In the genomic region with DNA sequence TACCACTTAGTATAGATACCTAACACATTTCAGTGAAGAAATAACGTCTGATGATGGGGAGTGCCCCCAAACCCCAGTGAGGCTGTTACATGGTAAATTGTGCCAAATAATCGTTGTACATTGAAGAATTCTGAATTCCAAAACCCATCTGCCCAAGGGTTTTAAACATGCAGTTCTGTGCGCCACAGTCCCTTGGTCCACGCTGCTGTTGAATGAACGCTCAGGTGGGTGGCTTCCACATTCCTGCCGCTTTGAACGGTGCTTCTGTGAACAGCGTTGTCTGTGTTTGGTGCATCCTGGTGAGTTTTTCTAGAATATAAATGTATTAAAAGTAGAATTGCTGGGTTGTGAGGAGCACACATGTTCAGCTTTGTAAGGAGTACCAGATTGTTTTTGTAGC, we compare ENCODE assay signal across 1 cellular context.
TF ChIP-seq lines count a peak whose summit lies in the region.

No MANE protein-coding gene starts in this region.

TF ChIP-seq in GM23338, 12 proteins besides CTCF, POLR2A, EP300 and RAD21:
- no peak for TF ChIP-seq EZH2 (IDR thresholded peaks at IDR 0.05; ENCODE audit: low read depth, unreplicated experiment)
- no peak for TF ChIP-seq STAT1 (IDR thresholded peaks at IDR 0.05; ENCODE audit: unreplicated experiment)
- no peak for TF ChIP-seq CREB1 (CRISPR knock-in tag; IDR thresholded peaks at IDR 0.05; ENCODE audit: low read depth)
- TF ChIP-seq ZNF331 (CRISPR knock-in tag; IDR thresholded peaks at IDR 0.05; ENCODE audit: low read depth) = no peak
- TF ChIP-seq, protein P1, sequence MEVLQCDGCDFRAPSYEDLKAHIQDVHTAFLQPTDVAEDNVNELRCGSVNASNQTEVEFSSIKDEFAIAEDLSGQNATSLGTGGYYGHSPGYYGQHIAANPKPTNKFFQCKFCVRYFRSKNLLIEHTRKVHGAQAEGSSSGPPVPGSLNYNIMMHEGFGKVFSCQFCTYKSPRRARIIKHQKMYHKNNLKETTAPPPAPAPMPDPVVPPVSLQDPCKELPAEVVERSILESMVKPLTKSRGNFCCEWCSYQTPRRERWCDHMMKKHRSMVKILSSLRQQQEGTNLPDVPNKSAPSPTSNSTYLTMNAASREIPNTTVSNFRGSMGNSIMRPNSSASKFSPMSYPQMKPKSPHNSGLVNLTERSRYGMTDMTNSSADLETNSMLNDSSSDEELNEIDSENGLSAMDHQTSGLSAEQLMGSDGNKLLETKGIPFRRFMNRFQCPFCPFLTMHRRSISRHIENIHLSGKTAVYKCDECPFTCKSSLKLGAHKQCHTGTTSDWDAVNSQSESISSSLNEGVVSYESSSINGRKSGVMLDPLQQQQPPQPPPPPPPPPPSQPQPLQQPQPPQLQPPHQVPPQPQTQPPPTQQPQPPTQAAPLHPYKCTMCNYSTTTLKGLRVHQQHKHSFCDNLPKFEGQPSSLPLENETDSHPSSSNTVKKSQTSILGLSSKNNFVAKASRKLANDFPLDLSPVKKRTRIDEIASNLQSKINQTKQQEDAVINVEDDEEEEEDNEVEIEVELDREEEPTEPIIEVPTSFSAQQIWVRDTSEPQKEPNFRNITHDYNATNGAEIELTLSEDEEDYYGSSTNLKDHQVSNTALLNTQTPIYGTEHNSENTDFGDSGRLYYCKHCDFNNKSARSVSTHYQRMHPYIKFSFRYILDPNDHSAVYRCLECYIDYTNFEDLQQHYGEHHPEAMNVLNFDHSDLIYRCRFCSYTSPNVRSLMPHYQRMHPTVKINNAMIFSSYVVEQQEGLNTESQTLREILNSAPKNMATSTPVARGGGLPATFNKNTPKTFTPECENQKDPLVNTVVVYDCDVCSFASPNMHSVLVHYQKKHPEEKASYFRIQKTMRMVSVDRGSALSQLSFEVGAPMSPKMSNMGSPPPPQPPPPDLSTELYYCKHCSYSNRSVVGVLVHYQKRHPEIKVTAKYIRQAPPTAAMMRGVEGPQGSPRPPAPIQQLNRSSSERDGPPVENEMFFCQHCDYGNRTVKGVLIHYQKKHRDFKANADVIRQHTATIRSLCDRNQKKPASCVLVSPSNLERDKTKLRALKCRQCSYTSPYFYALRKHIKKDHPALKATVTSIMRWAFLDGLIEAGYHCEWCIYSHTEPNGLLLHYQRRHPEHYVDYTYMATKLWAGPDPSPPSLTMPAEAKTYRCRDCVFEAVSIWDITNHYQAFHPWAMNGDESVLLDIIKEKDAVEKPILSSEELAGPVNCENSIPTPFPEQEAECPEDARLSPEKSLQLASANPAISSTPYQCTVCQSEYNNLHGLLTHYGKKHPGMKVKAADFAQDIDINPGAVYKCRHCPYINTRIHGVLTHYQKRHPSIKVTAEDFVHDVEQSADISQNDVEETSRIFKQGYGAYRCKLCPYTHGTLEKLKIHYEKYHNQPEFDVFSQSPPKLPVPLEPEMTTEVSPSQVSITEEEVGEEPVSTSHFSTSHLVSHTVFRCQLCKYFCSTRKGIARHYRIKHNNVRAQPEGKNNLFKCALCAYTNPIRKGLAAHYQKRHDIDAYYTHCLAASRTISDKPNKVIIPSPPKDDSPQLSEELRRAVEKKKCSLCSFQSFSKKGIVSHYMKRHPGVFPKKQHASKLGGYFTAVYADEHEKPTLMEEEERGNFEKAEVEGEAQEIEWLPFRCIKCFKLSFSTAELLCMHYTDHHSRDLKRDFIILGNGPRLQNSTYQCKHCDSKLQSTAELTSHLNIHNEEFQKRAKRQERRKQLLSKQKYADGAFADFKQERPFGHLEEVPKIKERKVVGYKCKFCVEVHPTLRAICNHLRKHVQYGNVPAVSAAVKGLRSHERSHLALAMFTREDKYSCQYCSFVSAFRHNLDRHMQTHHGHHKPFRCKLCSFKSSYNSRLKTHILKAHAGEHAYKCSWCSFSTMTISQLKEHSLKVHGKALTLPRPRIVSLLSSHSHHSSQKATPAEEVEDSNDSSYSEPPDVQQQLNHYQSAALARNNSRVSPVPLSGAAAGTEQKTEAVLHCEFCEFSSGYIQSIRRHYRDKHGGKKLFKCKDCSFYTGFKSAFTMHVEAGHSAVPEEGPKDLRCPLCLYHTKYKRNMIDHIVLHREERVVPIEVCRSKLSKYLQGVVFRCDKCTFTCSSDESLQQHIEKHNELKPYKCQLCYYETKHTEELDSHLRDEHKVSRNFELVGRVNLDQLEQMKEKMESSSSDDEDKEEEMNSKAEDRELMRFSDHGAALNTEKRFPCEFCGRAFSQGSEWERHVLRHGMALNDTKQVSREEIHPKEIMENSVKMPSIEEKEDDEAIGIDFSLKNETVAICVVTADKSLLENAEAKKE (CRISPR knock-in tag; IDR thresholded peaks at IDR 0.05) = no peak
- no peak for TF ChIP-seq POLR2AphosphoS5 (IDR thresholded peaks at IDR 0.05; ENCODE audit: low read depth)
- TF ChIP-seq, protein P2, sequence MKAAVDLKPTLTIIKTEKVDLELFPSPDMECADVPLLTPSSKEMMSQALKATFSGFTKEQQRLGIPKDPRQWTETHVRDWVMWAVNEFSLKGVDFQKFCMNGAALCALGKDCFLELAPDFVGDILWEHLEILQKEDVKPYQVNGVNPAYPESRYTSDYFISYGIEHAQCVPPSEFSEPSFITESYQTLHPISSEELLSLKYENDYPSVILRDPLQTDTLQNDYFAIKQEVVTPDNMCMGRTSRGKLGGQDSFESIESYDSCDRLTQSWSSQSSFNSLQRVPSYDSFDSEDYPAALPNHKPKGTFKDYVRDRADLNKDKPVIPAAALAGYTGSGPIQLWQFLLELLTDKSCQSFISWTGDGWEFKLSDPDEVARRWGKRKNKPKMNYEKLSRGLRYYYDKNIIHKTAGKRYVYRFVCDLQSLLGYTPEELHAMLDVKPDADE (IDR thresholded peaks at IDR 0.05) = no peak
- TF ChIP-seq EZH2phosphoT487 (IDR thresholded peaks at IDR 0.05; ENCODE audit: unreplicated experiment) = no peak
- no peak for TF ChIP-seq JUNB (IDR thresholded peaks at IDR 0.05; ENCODE audit: unreplicated experiment)
- TF ChIP-seq, protein P3, sequence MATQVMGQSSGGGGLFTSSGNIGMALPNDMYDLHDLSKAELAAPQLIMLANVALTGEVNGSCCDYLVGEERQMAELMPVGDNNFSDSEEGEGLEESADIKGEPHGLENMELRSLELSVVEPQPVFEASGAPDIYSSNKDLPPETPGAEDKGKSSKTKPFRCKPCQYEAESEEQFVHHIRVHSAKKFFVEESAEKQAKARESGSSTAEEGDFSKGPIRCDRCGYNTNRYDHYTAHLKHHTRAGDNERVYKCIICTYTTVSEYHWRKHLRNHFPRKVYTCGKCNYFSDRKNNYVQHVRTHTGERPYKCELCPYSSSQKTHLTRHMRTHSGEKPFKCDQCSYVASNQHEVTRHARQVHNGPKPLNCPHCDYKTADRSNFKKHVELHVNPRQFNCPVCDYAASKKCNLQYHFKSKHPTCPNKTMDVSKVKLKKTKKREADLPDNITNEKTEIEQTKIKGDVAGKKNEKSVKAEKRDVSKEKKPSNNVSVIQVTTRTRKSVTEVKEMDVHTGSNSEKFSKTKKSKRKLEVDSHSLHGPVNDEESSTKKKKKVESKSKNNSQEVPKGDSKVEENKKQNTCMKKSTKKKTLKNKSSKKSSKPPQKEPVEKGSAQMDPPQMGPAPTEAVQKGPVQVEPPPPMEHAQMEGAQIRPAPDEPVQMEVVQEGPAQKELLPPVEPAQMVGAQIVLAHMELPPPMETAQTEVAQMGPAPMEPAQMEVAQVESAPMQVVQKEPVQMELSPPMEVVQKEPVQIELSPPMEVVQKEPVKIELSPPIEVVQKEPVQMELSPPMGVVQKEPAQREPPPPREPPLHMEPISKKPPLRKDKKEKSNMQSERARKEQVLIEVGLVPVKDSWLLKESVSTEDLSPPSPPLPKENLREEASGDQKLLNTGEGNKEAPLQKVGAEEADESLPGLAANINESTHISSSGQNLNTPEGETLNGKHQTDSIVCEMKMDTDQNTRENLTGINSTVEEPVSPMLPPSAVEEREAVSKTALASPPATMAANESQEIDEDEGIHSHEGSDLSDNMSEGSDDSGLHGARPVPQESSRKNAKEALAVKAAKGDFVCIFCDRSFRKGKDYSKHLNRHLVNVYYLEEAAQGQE (IDR thresholded peaks at IDR 0.05; ENCODE audit: unreplicated experiment) = no peak
- TF ChIP-seq NANOG (IDR thresholded peaks at IDR 0.05; ENCODE audit: borderline replicate concordance) = no peak
- no peak for TF ChIP-seq ZNF114 (CRISPR knock-in tag; IDR thresholded peaks at IDR 0.05)
